ENCODE assay signal across 8 cellular contexts in genomic region chr11:35618497-35619029, GRCh38. TPM values are rescaled to one million over a fixed set of nuclear protein-coding genes. Genes with fewer than 3 reads are reported as not detected.
DNase-seq lines count a peak whose midpoint lies in the region; ATAC-seq and TF ChIP-seq lines count a peak whose summit lies in the region.

No MANE protein-coding gene starts in this region.

- no peaks in the 10 kb centered on the region for H3K9me3 Mint-ChIP-seq in stimulated activated naive B cell treated with anti-CD40 and anti-IgM and Interleukin-4, amounts not matched to agents 10 μg/mL and 1 μg/mL and 100 μg/mL, for 72 hours

- peak overlapping the region in 1 of 2 donors; percentile 82 for H3K4me3 Mint-ChIP-seq in stimulated activated naive B cell treated with anti-CD40 and anti-IgM and Interleukin-4, amounts not matched to agents 10 μg/mL and 1 μg/mL and 100 μg/mL, for 72 hours

- peak overlapping the region; percentile 84 for H3K9ac ChIP-seq in iPS-18a (ENCODE audit: low read length)

- peak in 3 of 6 experiments; percentile 14 to 23 (median 17) for TF ChIP-seq CTCF in adrenal gland (IDR thresholded peaks at IDR 0.05)

- peaks cover 12% of the 10 kb centered on the region in 2 donors for H3K4me1 Mint-ChIP-seq in stimulated activated naive B cell treated with anti-CD40 and anti-IgM and Interleukin-4, amounts not matched to agents 10 μg/mL and 1 μg/mL and 100 μg/mL, for 72 hours

- no peak for TF ChIP-seq POLR2A in adrenal gland (IDR thresholded peaks at IDR 0.05)

- H3K27me3 Mint-ChIP-seq in stimulated activated naive B cell treated with anti-CD40 and anti-IgM and Interleukin-4, amounts not matched to agents 10 μg/mL and 1 μg/mL and 100 μg/mL, for 72 hours, result peaks cover 31 to 39% of the 10 kb centered on the region in 2 donors

- H3K27me3 ChIP-seq in adrenal gland (no peaks in the 10 kb centered on the region), iPS-18a (ENCODE audit: control insufficient read depth, insufficient read depth, low read length) (peaks cover 27% of the 10 kb centered on the region)

- peaks cover 17 to 28% of the 10 kb centered on the region in 2 donors for H3K4me1 ChIP-seq in adrenal gland (replicated peaks in 1 of 2)
- H3K4me1 ChIP-seq in iPS-18a (ENCODE audit: control insufficient read depth, low read depth, low read length), result peaks cover 48% of the 10 kb centered on the region

- H3K27ac ChIP-seq in adrenal gland (peak overlapping the region in 4 of 5 donors; percentile 70 to 93 (median 78)), iPS-18a (ENCODE audit: low read length) (no peak overlapping the region)

- peak; percentile 38 for ATAC-seq in GM19438 (IDR thresholded peaks at IDR 0.05; ENCODE audit: low read depth, unreplicated experiment)
- ATAC-seq in HG03469 (IDR thresholded peaks at IDR 0.05; ENCODE audit: unreplicated experiment), result peak; percentile 31
- ATAC-seq in stimulated activated naive B cell treated with anti-CD40 and anti-IgM and Interleukin-4, amounts not matched to agents 10 μg/mL and 1 μg/mL and 100 μg/mL, for 72 hours (replicated peaks), result peak; percentile 43 to 52
- no peak for ATAC-seq in GM21367 (IDR thresholded peaks at IDR 0.05; ENCODE audit: unreplicated experiment)

- DNase-seq in EH (ENCODE audit: low read depth) (peak; percentile 55), adrenal gland (peak in 5 of 7 donors; percentile 13 to 43 (median 33)), GDM1 (lab: John Stamatoyannopoulos, UW) (no peak)
- peak; percentile 23 for DNase-seq in stimulated activated naive B cell treated with anti-CD40 and anti-IgM and Interleukin-4, amounts not matched to agents 10 μg/mL and 1 μg/mL and 100 μg/mL, for 72 hours

- intact Hi-C loops in adrenal gland (cut with DNase I), result loop anchor here (10.0 kb wide), 5 partner anchors 196 to 646 kb away; partner anchors contain the start of gene LDLRAD3 (in 1 of the 2)

- H3K27ac Mint-ChIP-seq in stimulated activated naive B cell treated with anti-CD40 and anti-IgM and Interleukin-4, amounts not matched to agents 10 μg/mL and 1 μg/mL and 100 μg/mL, for 72 hours, result no peak overlapping the region

- H3K36me3 ChIP-seq in adrenal gland (replicated peaks in 1 of 2) (no peaks in the 10 kb centered on the region), iPS-18a (ENCODE audit: control insufficient read depth, low read depth, low read length) (no peaks in the 10 kb centered on the region)

- no peaks in the 10 kb centered on the region for H3K36me3 Mint-ChIP-seq in stimulated activated naive B cell treated with anti-CD40 and anti-IgM and Interleukin-4, amounts not matched to agents 10 μg/mL and 1 μg/mL and 100 μg/mL, for 72 hours

- H3K4me3 ChIP-seq in adrenal gland, result peak overlapping the region in 2 of 4 donors; percentile 39 to 78
- peak overlapping the region; percentile 87 for H3K4me3 ChIP-seq in iPS-18a (ENCODE audit: low read length)

- 0 to 1% methylated on average over 62 to 79 of the region's 79 CpGs; no CpG with 5 or more reads in 2 of the 4 donors for WGBS in adrenal gland, 4 donors

- H3K9me3 ChIP-seq in adrenal gland (replicated peaks in 1 of 3) (no peaks in the 10 kb centered on the region), iPS-18a (ENCODE audit: control insufficient read depth, low read depth, low read length) (no peaks in the 10 kb centered on the region)

RNA-seq across cellular contexts. Expression of gene FJX1, which starts 0.3 kb away (rescaled TPM):
- 10 to 100 TPM in 5 of 8 donors, 1 to 10 TPM in 3; 4.3 to 37.1 (median 10.7) TPM for total RNA-seq in adrenal gland
- polyA plus RNA-seq in adrenal gland, result 10 to 100 TPM in 1 of 3 donors, 1 to 10 TPM in 2; 1.1 to 11.2 (median 5.4) TPM

RNA-seq across cellular contexts. Expression of gene TRIM44, which starts 44.0 kb away (rescaled TPM):
- total RNA-seq in adrenal gland, result 10 to 100 TPM; 19.0 to 89.8 (median 44.9) TPM
- 10 to 100 TPM in 2 of 3 donors, 1 to 10 TPM in 1; 5.5 to 59.8 (median 12.5) TPM for polyA plus RNA-seq in adrenal gland
